ENCODE assay signal across 8 cellular contexts in the genomic region with DNA sequence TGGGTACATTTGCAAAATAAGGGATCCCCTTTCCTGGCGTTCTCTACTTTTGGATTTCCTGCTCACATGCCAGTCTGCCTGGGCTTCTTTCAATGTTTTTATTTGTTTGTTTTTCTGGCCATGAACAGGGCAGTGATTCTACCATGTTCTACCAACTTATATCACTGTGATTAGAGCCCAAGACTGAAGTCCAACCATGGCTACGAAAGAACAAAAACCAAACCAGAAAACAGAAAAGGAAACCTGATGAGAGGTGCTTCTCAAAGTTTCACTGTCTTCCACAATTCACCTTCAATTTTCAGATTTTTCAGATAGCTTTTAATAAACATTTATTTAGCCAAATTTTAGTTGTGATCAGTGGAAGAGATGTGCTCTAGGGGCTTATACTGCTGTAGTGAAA.
"Had no signal": no experiment of that assay in that cellular context is flagged by ENCODE, and none has a peak within 500 bp of the region (broad histone marks: within the 10 kb centered on the region; RNA-seq: fewer than 3 reads in every experiment).

No MANE protein-coding gene starts in this region.

- H3K27ac Mint-ChIP-seq: GM23338, HFFc6 had no signal

- H3K4me1 Mint-ChIP-seq: GM23338 had no signal

- H3K4me1 ChIP-seq: HAP-1 had no signal

- ATAC-seq: GM23338, HCT116 had no signal

- H3K4me2 ChIP-seq: GM23338 had no signal

- FAIRE-seq: H54 had no signal

- H3K4me3 Mint-ChIP-seq: GM23338, HFFc6 had no signal

- H3K36me3 ChIP-seq: HAP-1 had no signal

- H3K9me3 Mint-ChIP-seq: GM23338, HFFc6 had no signal

- H3K4me3 ChIP-seq: GM23338, HAP-1 had no signal

- H2AFZ ChIP-seq: GM23338 had no signal

- DNase-seq: GOT3, H7, HCEC 1CT, HFFc6 had no signal

- H3K9me3 ChIP-seq: HAP-1 had no signal
